Comparison of ENCODE assay signal across 13 cellular contexts in genomic region chr1:68121536-68121935, GRCh38.
A peak's percentile ranks its signal among the peaks of the same experiment; 100 is the strongest.
DNase-seq lines count a peak whose midpoint lies in the region; ATAC-seq and TF ChIP-seq lines count a peak whose summit lies in the region.
"Had no signal": no experiment of that assay in that cellular context is flagged by ENCODE, and none has a peak within 500 bp of the region (broad histone marks: within the 10 kb centered on the region; RNA-seq: fewer than 3 reads in every experiment).

No MANE protein-coding gene starts in this region.

- H2BK12ac ChIP-seq in trophoblast cell (ENCODE audit: low read length), result no peak overlapping the region

- H3K27ac ChIP-seq in trophoblast cell (ENCODE audit: low read depth, low read length), result peak overlapping the region; percentile 55

- WGBS in trophoblast cell (ENCODE audit: extremely low coverage, insufficient coverage, insufficient read length), result no CpG with 5 or more reads among the region's 4 CpGs

- no peak for TF ChIP-seq CTCF in fibroblast of mammary gland (conservative IDR thresholded peaks at IDR 0.05; ENCODE audit: control insufficient read depth, insufficient read depth, low read depth, low read length)
- no peak for TF ChIP-seq CTCF in GM10266 (IDR thresholded peaks at IDR 0.05; ENCODE audit: control insufficient read depth, insufficient read depth, low read depth, missing control alignments)

- H3K4me2 ChIP-seq in trophoblast cell (ENCODE audit: low read length), result no peak overlapping the region

- H3K4me3 ChIP-seq in adipocyte (ENCODE audit: low read length), result no peak overlapping the region
- no peak overlapping the region for H3K4me3 ChIP-seq in fibroblast of mammary gland (ENCODE audit: control insufficient read depth, low read depth, low read length)
- H3K4me3 ChIP-seq in trophoblast cell (ENCODE audit: low read depth, low read length), result no peak overlapping the region
- H3K4me3 ChIP-seq: ascending aorta had no signal

- no peak overlapping the region for H3K14ac ChIP-seq in trophoblast cell (ENCODE audit: low read length)

- no peaks in the 10 kb centered on the region for H3K79me2 ChIP-seq in trophoblast cell (ENCODE audit: control insufficient read depth, insufficient read depth, low read length, poor library complexity)

- no peak overlapping the region for H4K12ac ChIP-seq in trophoblast cell (ENCODE audit: low read depth, low read length)

- H4K8ac ChIP-seq in trophoblast cell (ENCODE audit: low read depth, low read length), result no peak overlapping the region

- H3K79me1 ChIP-seq in trophoblast cell (ENCODE audit: low read length), result no peaks in the 10 kb centered on the region

- no peak overlapping the region for H2AK5ac ChIP-seq in trophoblast cell (ENCODE audit: low read length)

- no peak overlapping the region for H4K91ac ChIP-seq in trophoblast cell (ENCODE audit: low read depth, low read length)

- H3K4me1 ChIP-seq in adipocyte (ENCODE audit: control insufficient read depth, insufficient read depth, low read length) (peaks cover 10% of the 10 kb centered on the region), trophoblast cell (ENCODE audit: control insufficient read depth in 1 of 2, insufficient read depth in 2 of 2, low read length in 2 of 2) (peaks cover 0 to 10% of the 10 kb centered on the region in 2 experiments)

- H3K23ac ChIP-seq in trophoblast cell (ENCODE audit: low read length), result no peak overlapping the region

- ATAC-seq in GM21786 (IDR thresholded peaks at IDR 0.05; ENCODE audit: unreplicated experiment), result no peak
- ATAC-seq in GM21367 (IDR thresholded peaks at IDR 0.05; ENCODE audit: unreplicated experiment), result no peak

- no peaks in the 10 kb centered on the region for H3K27me3 ChIP-seq in adipocyte (replicated peaks; ENCODE audit: control insufficient read depth, insufficient read depth, low read length)
- H3K27me3 ChIP-seq in trophoblast cell (ENCODE audit: insufficient read depth, low read length), result no peaks in the 10 kb centered on the region
- H3K27me3 ChIP-seq: ascending aorta had no signal

- H3K4ac ChIP-seq in trophoblast cell (ENCODE audit: low read depth, low read length), result no peak overlapping the region

- no peak overlapping the region for H2BK5ac ChIP-seq in trophoblast cell (ENCODE audit: low read depth, low read length, poor library complexity)

- DNase-seq in ELR (ENCODE audit: low read depth) (peak; percentile 86), adipocyte (ENCODE audit: low read depth) (peak; percentile 47), fibroblast of mammary gland (ENCODE audit: low read depth) (peak; percentile 91), trophoblast cell (no peak), GM10266 (ENCODE audit: extremely low spot score) (no peak), medulla oblongata (ENCODE audit: extremely low spot score) (no peak)
- DNase-seq: activated CD4-positive, alpha-beta T cell treated with anti-CD3 and anti-CD28 coated beads for 1 hour; activated T-cell treated with anti-CD3 and anti-CD28 coated beads, Interleukin-2, amount 50 U/mL, for 48 hours; CD4-positive, alpha-beta T cell; SW 1271 had no signal

- no peaks in the 10 kb centered on the region for H3K9me3 ChIP-seq in adipocyte (ENCODE audit: control insufficient read depth, low read length)
- H3K9me3 ChIP-seq in trophoblast cell (ENCODE audit: insufficient read depth, low read depth, low read length), result no peaks in the 10 kb centered on the region
- H3K9me3 ChIP-seq: ascending aorta had no signal

- H3K18ac ChIP-seq in trophoblast cell (ENCODE audit: low read length), result no peak overlapping the region

- H3K36me3 ChIP-seq in adipocyte (ENCODE audit: control insufficient read depth, insufficient read depth, low read length, severe bottlenecking) (peaks cover 19% of the 10 kb centered on the region), trophoblast cell (ENCODE audit: control insufficient read depth in 1 of 2, insufficient read depth in 2 of 2, low read length in 2 of 2) (peaks cover 28 to 54% of the 10 kb centered on the region in 2 experiments)

- H2AFZ ChIP-seq in trophoblast cell (ENCODE audit: insufficient read depth, low read length, poor library complexity), result no peak overlapping the region

- H2BK120ac ChIP-seq in trophoblast cell (ENCODE audit: insufficient read depth, low read length, poor library complexity), result no peak overlapping the region

- no peak overlapping the region for H3K9ac ChIP-seq in adipocyte (ENCODE audit: low read length)
- H3K9ac ChIP-seq in trophoblast cell (ENCODE audit: low read length), result no peak overlapping the region

Comparison
In these comparisons a context has a peak if more than half of its experiments do, and no peak if none do; other contexts are left out.
1. DNase-seq: peak in ELR (single experiment), adipocyte (single experiment) and fibroblast of mammary gland (single experiment); none in trophoblast cell (0 of 2), GM10266 (single experiment) and medulla oblongata (single experiment).